ENCODE assay signal across 8 cellular contexts in the genomic region with DNA sequence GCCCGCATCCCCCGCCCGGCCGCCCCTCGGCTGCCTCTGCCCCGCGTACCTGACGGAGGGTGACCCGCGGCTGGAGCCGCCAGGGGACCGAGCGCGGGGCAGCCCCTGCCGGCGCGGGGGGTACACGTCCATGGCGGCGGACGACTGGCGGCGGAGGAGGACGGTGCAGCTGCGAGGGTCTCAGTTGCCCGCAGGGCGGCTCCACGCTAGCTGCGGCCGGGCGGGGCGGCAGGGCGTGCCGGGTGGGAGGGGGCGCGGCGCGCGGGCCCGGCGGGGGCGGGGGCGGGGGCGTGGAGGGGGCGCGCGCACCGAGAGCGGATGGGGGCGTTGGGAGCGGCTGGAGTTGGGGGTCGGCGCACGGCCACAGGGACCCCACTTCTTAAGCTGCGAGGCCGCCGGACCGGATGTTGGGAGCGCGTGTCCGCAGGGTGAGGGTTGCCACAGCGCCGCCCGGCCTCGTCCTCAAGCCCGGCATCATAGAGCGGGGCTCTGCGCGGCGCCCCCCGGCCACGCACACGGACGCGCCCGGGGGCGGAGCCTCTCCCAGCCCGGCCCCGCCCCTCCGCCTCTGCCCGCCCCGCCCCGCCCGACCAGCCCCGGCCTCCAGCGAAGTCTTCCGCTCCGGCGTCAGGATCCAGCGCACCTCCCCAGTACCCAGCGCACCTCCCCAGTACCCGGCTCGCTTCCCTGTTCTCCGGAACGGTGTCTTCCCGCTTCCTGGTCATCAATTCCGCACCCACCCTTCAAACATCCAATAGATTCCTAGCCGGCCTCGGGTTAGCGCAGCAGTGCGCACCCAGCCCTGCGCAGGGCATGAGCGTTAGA. TPM values are rescaled to one million over a fixed set of nuclear protein-coding genes. Genes with fewer than 3 reads are reported as not detected.
DNase-seq lines count a peak whose midpoint lies in the region; ATAC-seq and TF ChIP-seq lines count a peak whose summit lies in the region.

TSS of gene DNAAF9 (minus strand) at position 244 of the 825 bp plus-strand sequence. CDS start at position 132, 112 bp downstream.

- ATAC-seq in HG03039 (IDR thresholded peaks at IDR 0.05; ENCODE audit: unreplicated experiment) (peak; percentile 48), GM18870 (IDR thresholded peaks at IDR 0.05; ENCODE audit: unreplicated experiment) (no peak)

- DNase-seq in GM12864 (ENCODE audit: low read depth): no peak
- peak; percentile 90 for DNase-seq in NCI-H510A treated with DMSO at 0.1 percent for 48 hours (lab: John Stamatoyannopoulos, UW)
- DNase-seq in activated CD8-positive, alpha-beta memory T cell treated with anti-CD3 and anti-CD28 coated beads for 1 hour (ENCODE audit: extremely low read depth in 1 of 2, low read depth in 1 of 2): peak; percentile 36 to 49
- peak; percentile 64 for DNase-seq in effector CD8-positive, alpha-beta T cell (lab: John Stamatoyannopoulos, UW)
- DNase-seq in lung microvascular endothelial cell (ENCODE audit: low read depth in 2 of 2): peak; percentile 76 to 85
- peak in 2 of 3 experiments; percentile 41 to 58 for DNase-seq in stimulated activated CD4-positive, alpha-beta T cell treated with anti-CD3 and anti-CD28 coated beads, TNF-alpha, amount 100 ng/mL, for 24 hours (ENCODE audit: low read depth in 3 of 3)

- peak; percentile 41 for TF ChIP-seq CTCF in GM12864 (IDR thresholded peaks at IDR 0.05; ENCODE audit: low read depth, low read length, missing control alignments)

- peak within 1 kb of the TSS; percentile 53 for H3K4me3 ChIP-seq in GM12864 (ENCODE audit: low read depth, low read length)

RNA-seq across cellular contexts. Expression of gene DNAAF9, which starts in this region (rescaled TPM):
- 9.6 and 12.9 TPM in 2 replicates for total RNA-seq in lung microvascular endothelial cell
